8 cellular contexts compared by ENCODE assay signal in genomic region chr4:143514432-143514831, GRCh38.
A peak's percentile ranks its signal among the peaks of the same experiment; 100 is the strongest.
DNase-seq lines count a peak whose midpoint lies in the region; ATAC-seq and TF ChIP-seq lines count a peak whose summit lies in the region.

No MANE protein-coding gene starts in this region.

- ATAC-seq in GM18868 (IDR thresholded peaks at IDR 0.05; ENCODE audit: unreplicated experiment), result peak; percentile 13
- ATAC-seq in GM21619 (IDR thresholded peaks at IDR 0.05; ENCODE audit: unreplicated experiment), result no peak
- ATAC-seq in GM18907 (IDR thresholded peaks at IDR 0.05; ENCODE audit: unreplicated experiment), result no peak

- DNase-seq in AG09309 (ENCODE audit: low read depth), result no peak
- DNase-seq in NCI-H748 treated with DMSO at 0.1 percent for 48 hours (lab: John Stamatoyannopoulos, UW), result peak; percentile 21
- DNase-seq in glomerular visceral epithelial cell (ENCODE audit: extremely low spot score), result peak; percentile 48
- peak in 49 of 56 donors; percentile 2 to 57 (median 25) for DNase-seq in nucleus accumbens (lab: John Stamatoyannopoulos, UW)

- no peaks in the 10 kb centered on the region for H3K27me3 Mint-ChIP-seq in activated naive CD8-positive, alpha-beta T cell

- H3K27ac Mint-ChIP-seq in activated naive CD8-positive, alpha-beta T cell, result peak overlapping the region; percentile 98

- peaks cover 13% of the 10 kb centered on the region for H3K36me3 Mint-ChIP-seq in activated naive CD8-positive, alpha-beta T cell

- H3K4me3 ChIP-seq in AG09309 (ENCODE audit: control insufficient read depth, low read depth, low read length), result peak overlapping the region; percentile 86

- H3K4me1 Mint-ChIP-seq in activated naive CD8-positive, alpha-beta T cell (ENCODE audit: low read depth), result peaks cover 47% of the 10 kb centered on the region

- peak overlapping the region; percentile 98 for H3K4me3 Mint-ChIP-seq in activated naive CD8-positive, alpha-beta T cell

- no peaks in the 10 kb centered on the region for H3K9me3 Mint-ChIP-seq in activated naive CD8-positive, alpha-beta T cell (ENCODE audit: low read depth)

- TF ChIP-seq CTCF in AG09309 (IDR thresholded peaks at IDR 0.05; ENCODE audit: control insufficient read depth, insufficient read depth, low read depth, low read length, missing control alignments), result no peak
